ENCODE assay signal across 8 cellular contexts in genomic region chr19:17932485-17933338, GRCh38. TPM values are rescaled to one million over a fixed set of nuclear protein-coding genes. Genes with fewer than 3 reads are reported as not detected.
DNase-seq lines count a peak whose midpoint lies in the region; ATAC-seq, FAIRE-seq and TF ChIP-seq lines count a peak whose summit lies in the region.

CCDC124 (plus strand) TSS chr19:17933015; CDS start chr19:17936421, 3,406 bp downstream.

- DNase-seq in CD14-positive monocyte (ENCODE audit: low spot score), result peak; percentile 91
- peak; percentile 86 for DNase-seq in GM19240 (ENCODE audit: insufficient read length, low spot score)
- DNase-seq in NCI-H526 (lab: John Stamatoyannopoulos, UW), result peak; percentile 80 to 84
- peak; percentile 94 for DNase-seq in activated CD4-positive, alpha-beta T cell treated with anti-CD3 and anti-CD28 coated beads, Interleukin-2, amount 10 ng/mL, durations not matched to agents 7 days and 5 days
- DNase-seq in dedifferentiated amniotic fluid mesenchymal stem cell (ENCODE audit: extremely low spot score), result peak; percentile 86
- DNase-seq in HepG2 (ENCODE audit: low spot score), result peak; percentile 80
- DNase-seq in stimulated activated CD4-positive, alpha-beta T cell treated with anti-CD3 and anti-CD28 coated beads, Interleukin-2, amount 100 ng/mL, for 48 hours, result peak; percentile 89 to 92

- CTCF ChIA-PET in activated CD4-positive, alpha-beta T cell treated with anti-CD3 and anti-CD28 coated beads, Interleukin-2, amount 10 ng/mL, durations not matched to agents 7 days and 5 days (lab: Charles Lee), result interaction anchor here (0.6 to 10.3 kb wide), 61 partner anchors 12 to 544 kb away, joined by 3 to 326 read pairs (median 4); partner anchors contain the start of genes ARRDC2, JAK3, MAP1S and MVB12A
- CTCF ChIA-PET in HepG2 (lab: Yijun Ruan, JAX; ENCODE audit: low intra/inter-chr PET ratio, low total read pairs), result interaction anchor here (1.2 to 1.9 kb wide), 4 partner anchors 58 to 73 kb away, joined by 3 to 32 read pairs (median 5); partner anchors contain the start of genes RPL18A and SLC5A5

- POLR2A ChIA-PET in activated CD4-positive, alpha-beta T cell treated with anti-CD3 and anti-CD28 coated beads, Interleukin-2, amount 10 ng/mL, durations not matched to agents 7 days and 5 days (lab: Charles Lee), result interaction anchor here (0.5 to 2.2 kb wide), 5 partner anchors 10 to 438 kb away, joined by 3 to 38 read pairs (median 3); partner anchors contain the start of genes RPL18A and SLC5A5
- POLR2A ChIA-PET in HepG2 (lab: Yijun Ruan, JAX), result interaction anchor here (1.2 to 2.9 kb wide), 7 partner anchors 16 to 213 kb away, joined by 3 to 43 read pairs (median 4); partner anchors contain the start of genes MAP1S and RPL18A

- TF ChIP-seq CTCF in CD14-positive monocyte (IDR thresholded peaks at IDR 0.05), result peak; percentile 82
- peak; percentile 97 for TF ChIP-seq CTCF in HepG2 (CRISPR knock-in tag; IDR thresholded peaks at IDR 0.05)

- peak within 1 kb of the TSS; percentile 89 for H3K4me2 ChIP-seq in HepG2 (ENCODE audit: low read depth, low read length)

- H3K4me1 ChIP-seq in HepG2 (ENCODE audit: insufficient read depth, low read length), result peaks cover 33% of the 10 kb centered on the region

- H3K27me3 ChIP-seq in HepG2 (ENCODE audit: control insufficient read depth in 1 of 2, insufficient read depth in 2 of 2, low read length in 2 of 2), result peaks cover 0 to 4% of the 10 kb centered on the region in 2 experiments; a peak in 1 of 5 replicates

- intact Hi-C loops in CD14-positive monocyte (cut with micrococcal nuclease) (loop anchor here (1.0 to 2.0 kb wide), 3 partner anchors 73 to 77 kb away; partner anchors contain the start of gene RPL18A (in 2 of the 2)), HepG2 (cut with micrococcal nuclease; ENCODE audit: unreplicated experiment) (loop anchor here (1.0 to 5.0 kb wide), 2 partner anchors 62 to 75 kb away; partner anchors contain the start of gene RPL18A)

- H3K4me1 Mint-ChIP-seq in CD14-positive monocyte, result peaks cover 20% of the 10 kb centered on the region
- H3K4me1 Mint-ChIP-seq in activated CD4-positive, alpha-beta T cell treated with anti-CD3 and anti-CD28 coated beads, Interleukin-2, amount 10 ng/mL, durations not matched to agents 7 days and 5 days, result peaks cover 33% of the 10 kb centered on the region

- H3K4me3 Mint-ChIP-seq in CD14-positive monocyte, result peak within 1 kb of the TSS; percentile 82 to 95
- H3K4me3 Mint-ChIP-seq in activated CD4-positive, alpha-beta T cell treated with anti-CD3 and anti-CD28 coated beads, Interleukin-2, amount 10 ng/mL, durations not matched to agents 7 days and 5 days, result peak within 1 kb of the TSS; percentile 93

- peak within 1 kb of the TSS; percentile 91 to 97 (median 94) for H3K4me3 ChIP-seq in HepG2 (replicated peaks in 1 of 3; ENCODE audit: insufficient read depth in 1 of 3, low read depth in 2 of 3, low read length in 3 of 3)

- peak; percentile 94 for TF ChIP-seq RAD21 in HepG2 (CRISPR knock-in tag; IDR thresholded peaks at IDR 0.05)

- peak within 1 kb of the TSS; percentile 97 for H2AFZ ChIP-seq in HepG2 (ENCODE audit: low read length)

- H3K9me3 Mint-ChIP-seq in CD14-positive monocyte, result peaks cover 0 to 2% (median 0%) of the 10 kb centered on the region in 7 donors
- no peaks in the 10 kb centered on the region for H3K9me3 Mint-ChIP-seq in activated CD4-positive, alpha-beta T cell treated with anti-CD3 and anti-CD28 coated beads, Interleukin-2, amount 10 ng/mL, durations not matched to agents 7 days and 5 days

- peak within 1 kb of the TSS; percentile 80 for H3K27ac ChIP-seq in HepG2 (ENCODE audit: extremely low read length, insufficient read depth, low read length)

- H3K79me2 ChIP-seq in HepG2 (ENCODE audit: insufficient read depth, low read length), result peaks cover 6% of the 10 kb centered on the region

- ATAC-seq in HG03457 (IDR thresholded peaks at IDR 0.05; ENCODE audit: unreplicated experiment), result peak; percentile 51
- ATAC-seq in HepG2, result peak; percentile 93

- no TSS peak for BruUV-seq in HepG2 (replicated peaks; lab: Mats Ljungman, UMichigan)

- H3K27ac Mint-ChIP-seq in CD14-positive monocyte, result peak within 1 kb of the TSS; percentile 92 to 99 (median 97)
- peak within 1 kb of the TSS; percentile 97 for H3K27ac Mint-ChIP-seq in activated CD4-positive, alpha-beta T cell treated with anti-CD3 and anti-CD28 coated beads, Interleukin-2, amount 10 ng/mL, durations not matched to agents 7 days and 5 days

- H3K36me3 Mint-ChIP-seq in CD14-positive monocyte, result peaks cover 11 to 20% of the 10 kb centered on the region in 2 donors
- peaks cover 2% of the 10 kb centered on the region for H3K36me3 Mint-ChIP-seq in activated CD4-positive, alpha-beta T cell treated with anti-CD3 and anti-CD28 coated beads, Interleukin-2, amount 10 ng/mL, durations not matched to agents 7 days and 5 days (ENCODE audit: low read depth)

- in situ Hi-C loops in HepG2 (cut with HindIII; ENCODE audit: extremely low pct_ligation_motif_present, low pct_unique_long_range_greater_than_20kb), result loop anchor here (5.0 to 25.0 kb wide), 2 partner anchors 65 to 130 kb away; no protein-coding TSS in a partner anchor

- TF ChIP-seq EP300 in HepG2 (IDR thresholded peaks at IDR 0.05; ENCODE audit: low read depth in 2 of 2, low read length in 2 of 2) (no peak), HepG2 (CRISPR knock-in tag; IDR thresholded peaks at IDR 0.05; ENCODE audit: borderline replicate concordance) (no peak)

- H3K27me3 Mint-ChIP-seq in CD14-positive monocyte (ENCODE audit: low read depth in 3 of 3), result peaks cover 8 to 11% (median 10%) of the 10 kb centered on the region in 3 donors
- no peaks in the 10 kb centered on the region for H3K27me3 Mint-ChIP-seq in activated CD4-positive, alpha-beta T cell treated with anti-CD3 and anti-CD28 coated beads, Interleukin-2, amount 10 ng/mL, durations not matched to agents 7 days and 5 days

- peak; percentile 36 to 88; a peak in 3 of 4 replicates for TF ChIP-seq POLR2A in HepG2 (IDR thresholded peaks at IDR 0.05; ENCODE audit: insufficient read depth in 1 of 2, low read depth in 2 of 2, low read length in 2 of 2)

- peak within 1 kb of the TSS; percentile 86 for H3K9ac ChIP-seq in HepG2 (ENCODE audit: insufficient read depth, low read depth, low read length)

- peaks cover 0 to 2% of the 10 kb centered on the region in 2 experiments; a peak in 1 of 5 replicates for H3K36me3 ChIP-seq in HepG2 (replicated peaks in 1 of 2; ENCODE audit: control insufficient read depth in 1 of 2, insufficient read depth in 2 of 2, low read length in 2 of 2)

- no peaks in the 10 kb centered on the region for H4K20me1 ChIP-seq in HepG2 (ENCODE audit: insufficient read depth, low read length)

- H3K9me3 ChIP-seq in HepG2 (ENCODE audit: low read length), result no peaks in the 10 kb centered on the region

- FAIRE-seq in HepG2 (lab: Jason Lieb, UNC), result peak; percentile 77

- WGBS in HepG2 (ENCODE audit: low lambda C conversion rate), result 4% methylated on average over 42 of the region's 64 CpGs

TF ChIP-seq in HepG2, 621 proteins besides CTCF, POLR2A, EP300 and RAD21 (continues in another document):
- TF ChIP-seq ASH2L (IDR thresholded peaks at IDR 0.05; ENCODE audit: insufficient read length, low read depth, low read length) (peak; percentile 87), IKZF5 (CRISPR knock-in tag; IDR thresholded peaks at IDR 0.05) (peak; percentile 77), RELA (CRISPR knock-in tag; IDR thresholded peaks at IDR 0.05) (peak; percentile 15; the same call in 1 of the 2 replicates), SALL1 (CRISPR knock-in tag; IDR thresholded peaks at IDR 0.05) (peak; percentile 73), SNAI1 (CRISPR knock-in tag; IDR thresholded peaks at IDR 0.05; ENCODE audit: borderline replicate concordance) (no peak), EED (CRISPR knock-in tag; IDR thresholded peaks at IDR 0.05) (0 out of 2 replicates have a peak, but pooled peaks have one; percentile 57), ZKSCAN8 (CRISPR knock-in tag; IDR thresholded peaks at IDR 0.05; ENCODE audit: borderline replicate concordance) (peak; percentile 73; the same call in 1 of the 2 replicates)

RNA-seq across cellular contexts. Expression of gene CCDC124, which starts in this region (rescaled TPM):
- polyA plus RNA-seq in CD14-positive monocyte (10 to 100 TPM; 29.7 TPM), HepG2 (2011; rRNA removed) (20.3 and 24.8 TPM in 2 replicates)
- 10 to 100 TPM; 59.2 to 64.7 TPM for total RNA-seq in activated CD4-positive, alpha-beta T cell treated with anti-CD3 and anti-CD28 coated beads, Interleukin-2, amount 10 ng/mL, durations not matched to agents 7 days and 5 days
- total RNA-seq in HepG2 (2016; rRNA removed; fragmentation: Illumina TruSeq; extraction: Trizol), result 14.9 and 16.3 TPM in 2 replicates
- 6.7 and 9.1 TPM in 2 replicates for total RNA-seq in HepG2 (2016; cell fraction: cytosol; rRNA removed; fragmentation: Illumina TruSeq; extraction: Trizol; ENCODE audit: low read depth)
- 14.7 and 17.6 TPM in 2 replicates for total RNA-seq in HepG2 (2016; cell fraction: insoluble cytoplasmic fraction; rRNA removed; fragmentation: Illumina TruSeq; extraction: Trizol)
- 9.9 and 10.4 TPM in 2 replicates for total RNA-seq in HepG2 (2016; cell fraction: membrane; rRNA removed; fragmentation: Illumina TruSeq; extraction: Trizol)
- total RNA-seq in HepG2 (2016; cell fraction: nucleus; rRNA removed; fragmentation: Illumina TruSeq; extraction: Trizol), result 6.7 and 7.8 TPM in 2 replicates
- polyA plus RNA-seq in HepG2 (2011; cell fraction: cytosol; rRNA removed), result 24.8 and 40.2 TPM in 2 replicates
- polyA plus RNA-seq in HepG2 (2011; cell fraction: nucleus; rRNA removed), result 31.4 and 34.6 TPM in 2 replicates
- 21.1 and 25.1 TPM in 2 replicates for polyA plus RNA-seq in HepG2 (2012)
- 36.5 and 41.3 TPM in 2 replicates for polyA plus RNA-seq in HepG2 (2016; cell fraction: cytosol; fragmentation: Illumina TruSeq; extraction: Trizol; ENCODE audit: low read depth)
- polyA plus RNA-seq in HepG2 (2016; cell fraction: insoluble cytoplasmic fraction; fragmentation: Illumina TruSeq; extraction: Trizol; ENCODE audit: low read depth), result 54.0 and 60.8 TPM in 2 replicates
- 31.7 and 32.3 TPM in 2 replicates for polyA plus RNA-seq in HepG2 (2016; cell fraction: membrane; fragmentation: Illumina TruSeq; extraction: Trizol; ENCODE audit: low read depth)
- 52.6 and 53.1 TPM in 2 replicates for polyA plus RNA-seq in HepG2 (2016; cell fraction: nucleus; fragmentation: Illumina TruSeq; extraction: Trizol; ENCODE audit: insufficient read depth, low read depth)
- 6.4 and 9.9 TPM in 2 replicates for polyA minus RNA-seq in HepG2 (2011; rRNA and poly(A)+ RNA removed; ENCODE audit: low replicate concordance)
- polyA minus RNA-seq in HepG2 (2011; cell fraction: cytosol; rRNA and poly(A)+ RNA removed), result 5.2 and 6.7 TPM in 2 replicates
- 3.7 and 8.7 TPM in 2 replicates for polyA minus RNA-seq in HepG2 (2011; cell fraction: nucleus; rRNA and poly(A)+ RNA removed)

Comparison
In these comparisons a context has a peak if more than half of its experiments do, and no peak if none do; other contexts are left out.
1. Peak in every context shown above with its lines: DNase-seq, ATAC-seq, H3K4me3 ChIP-seq and H3K27ac ChIP-seq.